Comparison of ENCODE assay signal across 23 cellular contexts in the genomic region with DNA sequence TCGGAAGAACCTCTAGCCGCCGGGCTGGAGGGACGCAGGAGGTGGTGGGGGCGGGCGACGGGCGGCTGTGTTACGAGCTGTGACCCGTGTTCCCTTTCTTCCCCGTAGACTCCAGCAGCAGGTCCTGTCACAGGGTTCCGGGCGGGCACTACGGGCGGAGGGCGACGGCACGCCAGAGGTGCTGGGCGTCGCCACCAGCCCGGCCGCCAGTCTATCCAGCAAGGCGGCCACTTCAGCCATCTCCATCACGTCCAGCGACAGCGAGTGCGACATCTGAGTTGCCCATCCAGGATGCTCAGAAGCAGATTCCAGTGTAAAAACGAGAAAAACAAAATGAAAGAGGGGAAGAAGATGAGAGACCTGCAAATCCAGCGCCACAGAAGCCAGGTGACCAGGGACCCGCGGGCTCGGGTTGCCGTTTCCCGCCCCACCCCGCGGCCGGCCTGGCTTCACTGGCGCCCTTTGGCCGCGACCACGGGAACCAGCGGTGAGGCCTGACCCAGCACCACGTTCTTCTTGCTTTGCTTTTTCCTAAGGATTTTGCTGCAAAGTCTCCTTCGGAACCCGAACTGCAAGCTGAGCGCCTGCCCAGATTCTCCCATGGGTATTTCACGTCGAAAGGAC. TPM values are rescaled to one million over a fixed set of nuclear protein-coding genes. Genes with fewer than 3 reads are reported as not detected.
DNase-seq lines count a peak whose midpoint lies in the region; ATAC-seq, FAIRE-seq and TF ChIP-seq lines count a peak whose summit lies in the region.
"Had no signal": no experiment of that assay in that cellular context is flagged by ENCODE, and none has a peak within 500 bp of the region (broad histone marks: within the 10 kb centered on the region; RNA-seq: fewer than 3 reads in every experiment).

No MANE protein-coding gene starts in this region.

- ATAC-seq in SK-N-SH treated with all-trans-retinoic acid at 6 μM for 48 hours (no peak), HG02870 (IDR thresholded peaks at IDR 0.05; ENCODE audit: unreplicated experiment) (no peak)
- ATAC-seq: A549, natural killer cell had no signal

- H2AK5ac ChIP-seq in neuronal stem cell (ENCODE audit: low read depth, low read length): peak overlapping the region; percentile 19

- H3K4me1 ChIP-seq in SK-N-SH (ENCODE audit: control insufficient read depth in 1 of 2, insufficient read depth in 2 of 2, low read depth in 1 of 2, low read length in 1 of 2): peaks cover 3 to 22% of the 10 kb centered on the region in 2 experiments; a peak in 1 of 4 replicates
- H3K4me1 ChIP-seq in endodermal cell (ENCODE audit: control insufficient read depth, insufficient read depth, low read length): peaks cover 9% of the 10 kb centered on the region
- H3K4me1 ChIP-seq in neuronal stem cell (ENCODE audit: control insufficient read depth in 2 of 2, insufficient read depth in 1 of 2, low read depth in 1 of 2, low read length in 2 of 2): peaks cover 4 to 23% of the 10 kb centered on the region in 2 donors
- H3K4me1 ChIP-seq: A549 had no signal

- peak; percentile 84 for FAIRE-seq in HTR-8/SVneo (lab: Jason Lieb, UNC)
- FAIRE-seq: A549 had no signal

- peak overlapping the region; percentile 60 for H3K18ac ChIP-seq in neuronal stem cell (ENCODE audit: low read length)

- H3F3A ChIP-seq in SK-N-SH (replicated peaks; ENCODE audit: insufficient read depth): no peaks in the 10 kb centered on the region

- H4K91ac ChIP-seq in neuronal stem cell (ENCODE audit: low read depth, low read length, poor library complexity): no peak overlapping the region

- CTCF ChIA-PET in SK-N-SH (lab: Yijun Ruan, JAX): interaction anchor here (1.3 kb wide), 1 partner anchor 161 kb away, joined by 4 read pairs; no protein-coding TSS in a partner anchor

- H3K27me3 ChIP-seq in SK-N-SH (ENCODE audit: insufficient read depth) (peaks cover 85% of the 10 kb centered on the region), endodermal cell (ENCODE audit: control insufficient read depth, insufficient read depth, low read length, poor library complexity, severe bottlenecking) (peaks cover 100% of the 10 kb centered on the region), neuronal stem cell (ENCODE audit: control insufficient read depth in 3 of 3, insufficient read depth in 3 of 3, low read depth in 1 of 3, low read length in 3 of 3) (peaks cover 42 to 97% (median 72%) of the 10 kb centered on the region in 3 experiments)

- no peaks in the 10 kb centered on the region for H4K20me1 ChIP-seq in SK-N-SH (ENCODE audit: insufficient read depth)

- H3K4me3 ChIP-seq in SK-N-SH (ENCODE audit: low read depth in 2 of 2, low read length in 1 of 2): no peak overlapping the region; a peak in 1 of 4 replicates
- no peak overlapping the region for H3K4me3 ChIP-seq in endodermal cell (ENCODE audit: low read length)
- H3K4me3 ChIP-seq in neuronal stem cell (ENCODE audit: low read length in 2 of 2): no peak overlapping the region
- H3K4me3 ChIP-seq: A549, adrenal gland, sigmoid colon, SK-N-MC had no signal

- no peaks in the 10 kb centered on the region for H3K79me2 ChIP-seq in SK-N-SH (ENCODE audit: insufficient read depth)

- POLR2A ChIA-PET in SK-N-SH (lab: Yijun Ruan, JAX): no interaction called here

- no peak for TF ChIP-seq EP300 in SK-N-SH (IDR thresholded peaks at IDR 0.05; ENCODE audit: borderline replicate concordance in 1 of 2, low read depth in 1 of 2, low read length in 1 of 2)

- no peaks in the 10 kb centered on the region for H3K36me3 Mint-ChIP-seq in endodermal cell (ENCODE audit: low read depth)
- H3K36me3 Mint-ChIP-seq: natural killer cell had no signal

- no peak for TF ChIP-seq RAD21 in SK-N-SH (IDR thresholded peaks at IDR 0.05; ENCODE audit: low read length)

- no peaks in the 10 kb centered on the region for H3K36me3 ChIP-seq in SK-N-SH (replicated peaks in 1 of 2; ENCODE audit: control insufficient read depth in 1 of 2, insufficient read depth in 2 of 2, low read length in 1 of 2)
- H3K36me3 ChIP-seq in endodermal cell (ENCODE audit: control insufficient read depth, insufficient read depth, low read length): no peaks in the 10 kb centered on the region
- H3K36me3 ChIP-seq in neuronal stem cell (replicated peaks in 1 of 2; ENCODE audit: control insufficient read depth in 2 of 2, insufficient read depth in 2 of 2, low read length in 2 of 2): no peaks in the 10 kb centered on the region
- H3K36me3 ChIP-seq: adrenal gland, sigmoid colon, WERI-Rb-1 had no signal

- H2BK120ac ChIP-seq in neuronal stem cell (ENCODE audit: low read depth, low read length): no peak overlapping the region

- H2AFZ ChIP-seq in SK-N-SH (ENCODE audit: low read depth) (no peak overlapping the region), neuronal stem cell (ENCODE audit: low read length) (peak overlapping the region; percentile 38)

- no peaks in the 10 kb centered on the region for H3K79me1 ChIP-seq in neuronal stem cell (ENCODE audit: low read depth, low read length)

- peak overlapping the region; percentile 72 for H4K8ac ChIP-seq in neuronal stem cell (ENCODE audit: low read depth, low read length)

- no peak overlapping the region for H2BK5ac ChIP-seq in neuronal stem cell (ENCODE audit: low read length)

- H3K27ac ChIP-seq in SK-N-SH (ENCODE audit: low read depth in 2 of 2, low read length in 1 of 2) (no peak overlapping the region), endodermal cell (ENCODE audit: low read depth, low read length) (no peak overlapping the region), neuronal stem cell (replicated peaks; ENCODE audit: low read length) (no peak overlapping the region)
- H3K27ac ChIP-seq: A549, adrenal gland, sigmoid colon, SK-N-MC, WERI-Rb-1 had no signal

- H3K27ac Mint-ChIP-seq in endodermal cell: no peak overlapping the region
- H3K27ac Mint-ChIP-seq: natural killer cell had no signal

- 35% methylated on average over 35 of the region's 48 CpGs for WGBS in SK-N-SH (ENCODE audit: low lambda C conversion rate)
- WGBS in endodermal cell (ENCODE audit: insufficient coverage in 1 of 2, insufficient read length in 1 of 2), 2 experiments: 1% methylated on average over 37 to 48 of the region's 48 CpGs
- no CpG with 5 or more reads among the region's 48 CpGs for WGBS in neuronal stem cell (ENCODE audit: extremely low coverage in 2 of 2, insufficient read length in 2 of 2, insufficient replicate concordance in 1 of 2), 2 donors

- H3K4ac ChIP-seq in neuronal stem cell (ENCODE audit: low read length): no peak overlapping the region

- peak overlapping the region; percentile 38 for H2BK15ac ChIP-seq in neuronal stem cell (ENCODE audit: low read length)

- peaks cover 19% of the 10 kb centered on the region for H3K4me1 Mint-ChIP-seq in endodermal cell

- no peak overlapping the region for H2BK12ac ChIP-seq in neuronal stem cell (ENCODE audit: low read length)

- no peak for TF ChIP-seq CTCF in SK-N-SH (IDR thresholded peaks at IDR 0.05)
- TF ChIP-seq CTCF in endodermal cell (conservative IDR thresholded peaks at IDR 0.05): no peak

- no peaks in the 10 kb centered on the region for H3K9me3 Mint-ChIP-seq in endodermal cell
- H3K9me3 Mint-ChIP-seq: natural killer cell had no signal

- peak overlapping the region; percentile 25 for H3K4me3 Mint-ChIP-seq in endodermal cell
- H3K4me3 Mint-ChIP-seq: natural killer cell had no signal

- peak; percentile 52 for DNase-seq in SK-N-SH
- DNase-seq in HTR-8/SVneo (ENCODE audit: insufficient read length, low spot score): no peak
- peak; percentile 77 for DNase-seq in endodermal cell
- DNase-seq in neuronal stem cell (ENCODE audit: low spot score): peak; percentile 51
- no peak for DNase-seq in NCI-H2081 treated with DMSO at 0.1 percent for 48 hours (lab: John Stamatoyannopoulos, UW)
- no peak for DNase-seq in GDM1 (lab: John Stamatoyannopoulos, UW)
- DNase-seq: activated CD8-positive, alpha-beta memory T cell treated with anti-CD3 and anti-CD28 coated beads, Interleukin-2, amount 50 U/mL, for 48 hours; adrenal gland; COR-L47; MV-4-11; natural killer cell; sigmoid colon; stimulated activated CD4-positive, alpha-beta T cell treated with anti-CD3 and anti-CD28 coated beads, Interleukin-4, amount 100 ng/mL, for 4 hours; WERI-Rb-1 had no signal

- peaks cover 93% of the 10 kb centered on the region for H3K27me3 Mint-ChIP-seq in endodermal cell (ENCODE audit: insufficient read depth)

- H3K9me2 ChIP-seq in SK-N-SH: no peaks in the 10 kb centered on the region

- no peak overlapping the region for H3K9ac ChIP-seq in SK-N-SH
- no peak overlapping the region for H3K9ac ChIP-seq in endodermal cell (ENCODE audit: extremely low read depth, low read length, poor library complexity, severe bottlenecking)
- H3K9ac ChIP-seq in neuronal stem cell (ENCODE audit: low read depth, low read length, poor library complexity): no peak overlapping the region

- H3K9me3 ChIP-seq in SK-N-SH (no peaks in the 10 kb centered on the region), endodermal cell (ENCODE audit: control insufficient read depth, low read length) (no peaks in the 10 kb centered on the region), neuronal stem cell (replicated peaks in 1 of 2; ENCODE audit: control insufficient read depth in 2 of 2, insufficient read depth in 1 of 2, low read depth in 1 of 2, low read length in 2 of 2) (peaks cover 0 to 2% of the 10 kb centered on the region in 2 donors)
- H3K9me3 ChIP-seq: A549, adrenal gland, sigmoid colon had no signal

- peak overlapping the region; percentile 67 for H3K14ac ChIP-seq in neuronal stem cell (ENCODE audit: low read length)

- H3K4me2 ChIP-seq in SK-N-SH (peak overlapping the region; percentile 28; the same call in 1 of the 2 replicates), neuronal stem cell (ENCODE audit: insufficient read depth, low read length, poor library complexity, severe bottlenecking) (peak overlapping the region; percentile 44)
- H3K4me2 ChIP-seq: A549 had no signal

- H3K23ac ChIP-seq in neuronal stem cell (ENCODE audit: low read depth, low read length, poor library complexity): no peak overlapping the region

TF ChIP-seq in SK-N-SH treated with all-trans-retinoic acid at 6 μM for 48 hours, 23 proteins besides CTCF, POLR2A, EP300 and RAD21 (continues in another document):
- TF ChIP-seq GLIS3 (CRISPR knock-in tag; IDR thresholded peaks at IDR 0.05) (no peak), ZNF565 (CRISPR knock-in tag; conservative IDR thresholded peaks at IDR 0.05; ENCODE audit: low read depth) (no peak), ARNTL (CRISPR knock-in tag; IDR thresholded peaks at IDR 0.05; ENCODE audit: borderline replicate concordance, low read depth) (no peak)

RNA-seq across cellular contexts. Expression of gene SIX6, which starts 2.1 kb away (rescaled TPM):
- not detected in 2 replicates for polyA plus RNA-seq in SK-N-SH (2012; rRNA removed)
- 0.01 TPM in 1 of 2 replicates, not detected in the other for polyA plus RNA-seq in SK-N-SH (2012; cell fraction: cytosol; rRNA removed)
- not detected in 2 replicates for polyA plus RNA-seq in SK-N-SH (2012; cell fraction: nucleus; rRNA removed)
- not detected for total RNA-seq in endodermal cell
- polyA plus RNA-seq in endodermal cell (2013, experiment 1 of 2): 0.75 TPM
- polyA plus RNA-seq in endodermal cell (2013, experiment 2 of 2): 0.37 TPM
- 1.1 TPM for polyA plus RNA-seq in neuronal stem cell (2013, experiment 1 of 2)
- 1.1 TPM for polyA plus RNA-seq in neuronal stem cell (2013, experiment 2 of 2)
- total RNA-seq: adrenal gland, cerebellum, epithelial cell of proximal tubule, glomerular endothelial cell, HT-29, natural killer cell, sigmoid colon, ureter had no signal
- polyA plus RNA-seq: A549, sigmoid colon had no signal

RNA-seq across cellular contexts. Expression of gene C14orf39, which starts 25.2 kb away (rescaled TPM):
- polyA plus RNA-seq in SK-N-SH (2012; rRNA removed): 0.13 and 0.18 TPM in 2 replicates
- polyA plus RNA-seq in SK-N-SH (2012; cell fraction: cytosol; rRNA removed): 0.54 TPM in 2 replicates
- polyA plus RNA-seq in SK-N-SH (2012; cell fraction: nucleus; rRNA removed): 0.27 and 0.70 TPM in 2 replicates
- 1 to 10 TPM in 1 of 2 donors, under 1 TPM in 1; 0.97 to 1.3 TPM for total RNA-seq in endodermal cell
- polyA plus RNA-seq in endodermal cell (2013, experiment 1 of 2): 0.89 TPM
- 2.8 TPM for polyA plus RNA-seq in endodermal cell (2013, experiment 2 of 2)
- polyA plus RNA-seq in neuronal stem cell (2013, experiment 1 of 2): 3.5 TPM
- polyA plus RNA-seq in neuronal stem cell (2013, experiment 2 of 2): 4.2 TPM
- total RNA-seq: glomerular endothelial cell, HT-29, natural killer cell, ureter had no signal
- polyA plus RNA-seq: A549, sigmoid colon had no signal

Comparison
In these comparisons a context has a peak if more than half of its experiments do, and no peak if none do; other contexts are left out.
1. DNase-seq: peak in SK-N-SH (single experiment), endodermal cell (single experiment) and neuronal stem cell (single experiment); none in HTR-8/SVneo (single experiment), NCI-H2081 treated with DMSO at 0.1 percent for 48 hours (single experiment) and GDM1 (single experiment).